ENCODE assay signal across 1 cellular context in genomic region chr4:98784947-98785693, GRCh38.
TF ChIP-seq lines count a peak whose summit lies in the region.

No MANE protein-coding gene starts in this region.

TF ChIP-seq in GM23338, 12 proteins besides CTCF, POLR2A, EP300 and RAD21 (continued from another document):
- no peak for TF ChIP-seq ZNF462 (CRISPR knock-in tag; IDR thresholded peaks at IDR 0.05)
- TF ChIP-seq REST (IDR thresholded peaks at IDR 0.05; ENCODE audit: unreplicated experiment): no peak
- TF ChIP-seq NANOG (IDR thresholded peaks at IDR 0.05; ENCODE audit: borderline replicate concordance): no peak
